In the genomic region with DNA sequence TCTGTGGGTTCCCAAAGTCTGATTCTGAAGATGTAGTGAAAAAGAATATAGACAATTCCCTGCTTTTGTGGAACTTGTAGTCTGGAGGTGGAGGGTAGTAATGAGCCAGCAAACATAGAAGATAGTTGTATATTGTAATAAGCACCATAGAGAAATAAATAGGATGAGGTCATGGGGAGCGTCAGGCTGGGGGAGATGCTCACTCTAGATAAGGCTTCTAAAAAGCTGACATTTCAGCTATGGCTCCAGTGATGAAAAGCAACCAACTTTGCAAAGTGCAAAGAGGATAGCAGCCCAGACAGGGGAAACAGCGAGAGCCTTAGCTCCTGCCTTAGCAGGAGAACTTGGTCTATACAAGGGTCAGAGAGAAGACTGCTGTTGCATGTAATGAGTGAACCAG, we compare ENCODE assay signal across 24 cellular contexts.
"Had no signal": no experiment of that assay in that cellular context is flagged by ENCODE, and none has a peak within 500 bp of the region (broad histone marks: within the 10 kb centered on the region; RNA-seq: fewer than 3 reads in every experiment).

No MANE protein-coding gene starts in this region.

- H3K9me3 ChIP-seq: MG63, SJCRH30 had no signal

- H3K9me3 Mint-ChIP-seq: T-cell had no signal

- H3K27me3 ChIP-seq: MG63, SJCRH30 had no signal

- H3K4me3 Mint-ChIP-seq: T-cell had no signal

- DNase-seq: Karpas-422, KG1, MG63, NCI-H1092, NCI-H1105 treated with DMSO at 0.1 percent for 48 hours, NCI-H1417 treated with DMSO at 0.1 percent for 48 hours, NCI-H146, NCI-H1694 treated with DMSO at 0.1 percent for 48 hours, NCI-H1930, NCI-H2081, NCI-H2107, NCI-H226, NCI-H446, NCI-H510A, NCI-H524 treated with DMSO at 0.1 percent for 48 hours, NCI-H69, NCI-H774, PC-3, SHP77 treated with DMSO at 0.1 percent for 48 hours, SJCRH30, SW 1271, T-cell had no signal

- H3K27ac Mint-ChIP-seq: T-cell had no signal

- ATAC-seq: Panc1, PC-3, T-cell had no signal

- H3K4me1 Mint-ChIP-seq: T-cell had no signal

- H3K4me3 ChIP-seq: MG63, SJCRH30 had no signal

- H3K36me3 Mint-ChIP-seq: T-cell had no signal

- H3K27ac ChIP-seq: RWPE1, SJCRH30 had no signal

- H3K36me3 ChIP-seq: MG63, SJCRH30 had no signal
